Comparison of ENCODE assay signal across 8 cellular contexts in genomic region chr10:97499561-97500296, GRCh38. TPM values are rescaled to one million over a fixed set of nuclear protein-coding genes. Genes with fewer than 3 reads are reported as not detected.
DNase-seq lines count a peak whose midpoint lies in the region; ATAC-seq and TF ChIP-seq lines count a peak whose summit lies in the region.

No MANE protein-coding gene starts in this region.

- H3K27me3 Mint-ChIP-seq in activated CD4-positive, alpha-beta T cell treated with anti-CD3 and anti-CD28 coated beads, Interleukin-2, amount 10 ng/mL, durations not matched to agents 24 days and 14 days, result peaks cover 35% of the 10 kb centered on the region

- no peak overlapping the region for H3K27ac Mint-ChIP-seq in activated CD4-positive, alpha-beta T cell treated with anti-CD3 and anti-CD28 coated beads, Interleukin-2, amount 10 ng/mL, durations not matched to agents 24 days and 14 days

- ATAC-seq in mucosa of descending colon, result no peak
- ATAC-seq in GM21619 (IDR thresholded peaks at IDR 0.05; ENCODE audit: unreplicated experiment), result no peak

- H3K27ac ChIP-seq in SK-N-MC, result no peak overlapping the region

- no peak for TF ChIP-seq CTCF in epithelial cell of esophagus (IDR thresholded peaks at IDR 0.05; ENCODE audit: insufficient read depth, low read depth, low read length, missing control alignments)
- no peak for TF ChIP-seq CTCF in mucosa of descending colon (IDR thresholded peaks at IDR 0.05)

- intact Hi-C loops in activated CD4-positive, alpha-beta T cell treated with anti-CD3 and anti-CD28 coated beads, Interleukin-2, amount 10 ng/mL, durations not matched to agents 24 days and 14 days (cut with micrococcal nuclease), result loop anchor here (2.0 to 10.0 kb wide), 5 partner anchors 43 to 665 kb away; partner anchors contain the start of genes FRAT1, LCOR and PI4K2A
- intact Hi-C loops in mucosa of descending colon (cut with DNase I, micrococcal nuclease), result no loop called here

- peak overlapping the region; percentile 34 for H3K4me3 Mint-ChIP-seq in activated CD4-positive, alpha-beta T cell treated with anti-CD3 and anti-CD28 coated beads, Interleukin-2, amount 10 ng/mL, durations not matched to agents 24 days and 14 days

- no peaks in the 10 kb centered on the region for H3K9me3 Mint-ChIP-seq in activated CD4-positive, alpha-beta T cell treated with anti-CD3 and anti-CD28 coated beads, Interleukin-2, amount 10 ng/mL, durations not matched to agents 24 days and 14 days

- no peak for DNase-seq in activated CD4-positive, alpha-beta T cell treated with anti-CD3 and anti-CD28 coated beads, Interleukin-2, amount 10 ng/mL, durations not matched to agents 24 days and 14 days
- DNase-seq in activated CD4-positive, alpha-beta T cell treated with anti-CD3 and anti-CD28 coated beads for 4 hours, result no peak
- DNase-seq in SK-N-MC (ENCODE audit: low read depth, low spot score) (no peak), epithelial cell of esophagus (ENCODE audit: low read depth) (peak; percentile 27), mucosa of descending colon (peak; percentile 51 to 75 (median 53)), ureter (ENCODE audit: low spot score) (peak; percentile 68), NCI-H1092 (lab: John Stamatoyannopoulos, UW) (no peak)

- H3K9me3 ChIP-seq in SK-N-MC (ENCODE audit: low read depth, low read length) (no peaks in the 10 kb centered on the region), mucosa of descending colon (no peaks in the 10 kb centered on the region)

- H3K4me1 ChIP-seq in mucosa of descending colon (ENCODE audit: low read depth), result peaks cover 4% of the 10 kb centered on the region

- peaks cover 9% of the 10 kb centered on the region for H3K36me3 Mint-ChIP-seq in activated CD4-positive, alpha-beta T cell treated with anti-CD3 and anti-CD28 coated beads, Interleukin-2, amount 10 ng/mL, durations not matched to agents 24 days and 14 days (ENCODE audit: low read depth)

- H3K36me3 ChIP-seq in SK-N-MC (ENCODE audit: insufficient read depth, low read length), result no peaks in the 10 kb centered on the region
- no peaks in the 10 kb centered on the region for H3K36me3 ChIP-seq in mucosa of descending colon (ENCODE audit: low read depth)

- H3K4me3 ChIP-seq in SK-N-MC (peak overlapping the region; percentile 78), epithelial cell of esophagus (ENCODE audit: low read length) (peak overlapping the region; percentile 98), mucosa of descending colon (peak overlapping the region; percentile 59)

- peak overlapping the region; percentile 15 for H3K9ac ChIP-seq in SK-N-MC (ENCODE audit: insufficient read length)

- peaks cover 30% of the 10 kb centered on the region for H3K4me1 Mint-ChIP-seq in activated CD4-positive, alpha-beta T cell treated with anti-CD3 and anti-CD28 coated beads, Interleukin-2, amount 10 ng/mL, durations not matched to agents 24 days and 14 days

RNA-seq across cellular contexts. Expression of gene UBTD1, which starts 1.0 kb away (rescaled TPM):
- total RNA-seq in activated CD4-positive, alpha-beta T cell treated with anti-CD3 and anti-CD28 coated beads, Interleukin-2, amount 10 ng/mL, durations not matched to agents 24 days and 14 days, result 1.8 and 2.1 TPM in 2 replicates
- total RNA-seq in mucosa of descending colon (1 to 10 TPM in 2 of 3 donors, under 1 TPM in 1; 0.49 to 7.3 (median 3.4) TPM), ureter (6.2 TPM)

RNA-seq across cellular contexts. Expression of gene MMS19, which starts 1.5 kb away (rescaled TPM):
- 100 and 103 TPM in 2 replicates for total RNA-seq in activated CD4-positive, alpha-beta T cell treated with anti-CD3 and anti-CD28 coated beads, Interleukin-2, amount 10 ng/mL, durations not matched to agents 24 days and 14 days
- total RNA-seq in mucosa of descending colon (10 to 100 TPM; 45.7 to 48.5 (median 47.0) TPM), ureter (71.5 TPM)

RNA-seq across cellular contexts. Expression of gene ZDHHC16, which starts 53.8 kb away (rescaled TPM):
- total RNA-seq in activated CD4-positive, alpha-beta T cell treated with anti-CD3 and anti-CD28 coated beads, Interleukin-2, amount 10 ng/mL, durations not matched to agents 24 days and 14 days, result 42.9 and 43.1 TPM in 2 replicates
- 10 to 100 TPM; 28.8 to 37.0 (median 29.5) TPM for total RNA-seq in mucosa of descending colon
- 34.0 TPM for total RNA-seq in ureter

RNA-seq across cellular contexts. Expression of gene EXOSC1, which starts 53.9 kb away (rescaled TPM):
- 57.9 and 59.8 TPM in 2 replicates for total RNA-seq in activated CD4-positive, alpha-beta T cell treated with anti-CD3 and anti-CD28 coated beads, Interleukin-2, amount 10 ng/mL, durations not matched to agents 24 days and 14 days
- total RNA-seq in mucosa of descending colon (10 to 100 TPM; 20.7 to 30.9 (median 21.3) TPM), ureter (41.2 TPM)

Comparison
In these comparisons a context has a peak if more than half of its experiments do, and no peak if none do; other contexts are left out.
1. DNase-seq: peak in epithelial cell of esophagus (single experiment), mucosa of descending colon (3 of 3) and ureter (single experiment); none in activated CD4-positive, alpha-beta T cell treated with anti-CD3 and anti-CD28 coated beads, Interleukin-2, amount 10 ng/mL, durations not matched to agents 24 days and 14 days (single experiment), activated CD4-positive, alpha-beta T cell treated with anti-CD3 and anti-CD28 coated beads for 4 hours (0 of 2), SK-N-MC (single experiment) and NCI-H1092 (single experiment).
2. Peak in every context shown above with its lines, with median percentiles within 50 percentile points of each other: H3K4me3 ChIP-seq.